In genomic region chr9:91119147-91119546, GRCh38 we compare ENCODE assay signal across 10 cellular contexts.
A peak's percentile ranks its signal among the peaks of the same experiment; 100 is the strongest.
DNase-seq lines count a peak whose midpoint lies in the region; ATAC-seq and TF ChIP-seq lines count a peak whose summit lies in the region.
"Had no signal": no experiment of that assay in that cellular context is flagged by ENCODE, and none has a peak within 500 bp of the region (broad histone marks: within the 10 kb centered on the region; RNA-seq: fewer than 3 reads in every experiment).

No MANE protein-coding gene starts in this region.

- TF ChIP-seq CTCF in mesothelial cell of epicardium (IDR thresholded peaks at IDR 0.05; ENCODE audit: unreplicated experiment) (no peak), adrenal gland (IDR thresholded peaks at IDR 0.05) (no peak)

- peak; percentile 55 for DNase-seq in NCI-H460 (ENCODE audit: extremely low read depth, low read depth)
- peak; percentile 49 for DNase-seq in epithelial cell of prostate (ENCODE audit: low read depth, low spot score)
- no peak for DNase-seq in mesothelial cell of epicardium (ENCODE audit: low spot score in 2 of 2, unreplicated experiment in 2 of 2)
- DNase-seq in HEK293T (ENCODE audit: extremely low spot score) = no peak
- DNase-seq in activated CD4-positive, alpha-beta memory T cell treated with anti-CD3 and anti-CD28 coated beads for 36 hours = no peak
- DNase-seq in adrenal gland = no peak
- DNase-seq: activated CD4-positive, alpha-beta T cell treated with anti-CD3 and anti-CD28 coated beads, Interleukin-2, amount 50 U/mL, for 4 hours had no signal

- peak overlapping the region; percentile 52 for H3K4me3 Mint-ChIP-seq in mesothelial cell of epicardium
- no peak overlapping the region for H3K4me3 Mint-ChIP-seq in activated CD4-positive, alpha-beta memory T cell treated with anti-CD3 and anti-CD28 coated beads for 36 hours

- peaks cover 5% of the 10 kb centered on the region for H3K36me3 Mint-ChIP-seq in mesothelial cell of epicardium
- no peaks in the 10 kb centered on the region for H3K36me3 Mint-ChIP-seq in activated CD4-positive, alpha-beta memory T cell treated with anti-CD3 and anti-CD28 coated beads for 36 hours

- CTCF ChIA-PET in HEK293T (lab: Yijun Ruan, JAX) = no interaction called here
- CTCF ChIA-PET in activated CD4-positive, alpha-beta memory T cell treated with anti-CD3 and anti-CD28 coated beads for 36 hours (lab: Charles Lee) = no interaction called here

- no peaks in the 10 kb centered on the region for H3K9me3 ChIP-seq in adrenal gland (replicated peaks in 1 of 3)

- H3K27me3 ChIP-seq in ACC112 (ENCODE audit: insufficient read depth, low read length) (no peaks in the 10 kb centered on the region), adrenal gland (no peaks in the 10 kb centered on the region)
- H3K27me3 ChIP-seq: BLaER1 treated with 17β-estradiol and CSF1 and Interleukin-3, amounts not matched to agents 10 nM and 100 nM had no signal

- peaks cover 26% of the 10 kb centered on the region for H3K4me1 Mint-ChIP-seq in mesothelial cell of epicardium
- peaks cover 15% of the 10 kb centered on the region for H3K4me1 Mint-ChIP-seq in activated CD4-positive, alpha-beta memory T cell treated with anti-CD3 and anti-CD28 coated beads for 36 hours (ENCODE audit: low read depth)

- H3K9me3 Mint-ChIP-seq in mesothelial cell of epicardium = peaks cover 27% of the 10 kb centered on the region
- peaks cover 4% of the 10 kb centered on the region for H3K9me3 Mint-ChIP-seq in activated CD4-positive, alpha-beta memory T cell treated with anti-CD3 and anti-CD28 coated beads for 36 hours

- H3K4me1 ChIP-seq in ACC112 (ENCODE audit: control insufficient read depth, insufficient read depth, low read length, unreplicated experiment) (peaks cover 38% of the 10 kb centered on the region), adrenal gland (replicated peaks in 1 of 2) (peaks cover 0 to 20% of the 10 kb centered on the region in 2 donors)
- H3K4me1 ChIP-seq: BLaER1 treated with 17β-estradiol and CSF1 and Interleukin-3, amounts not matched to agents 10 nM and 100 nM had no signal

- peak overlapping the region; percentile 71 for H2AFZ ChIP-seq in ACC112 (ENCODE audit: low read length, unreplicated experiment)

- H3K79me2 ChIP-seq in ACC112 (ENCODE audit: control insufficient read depth, insufficient read depth, low read length, unreplicated experiment) = no peaks in the 10 kb centered on the region

- POLR2A ChIA-PET in HEK293T (lab: Yijun Ruan, JAX) = no interaction called here
- POLR2A ChIA-PET in activated CD4-positive, alpha-beta memory T cell treated with anti-CD3 and anti-CD28 coated beads for 36 hours (lab: Charles Lee) = interaction anchor here (0.7 kb wide), 1 partner anchor 19 kb away, joined by 4 read pairs; no protein-coding TSS in a partner anchor

- intact Hi-C loops in activated CD4-positive, alpha-beta memory T cell treated with anti-CD3 and anti-CD28 coated beads for 36 hours (cut with micrococcal nuclease) = no loop called here
- intact Hi-C loops in adrenal gland (cut with DNase I) = no loop called here

- no peak for TF ChIP-seq POLR2A in adrenal gland (IDR thresholded peaks at IDR 0.05)

- H3K27ac Mint-ChIP-seq in mesothelial cell of epicardium = peak overlapping the region; percentile 48
- no peak overlapping the region for H3K27ac Mint-ChIP-seq in activated CD4-positive, alpha-beta memory T cell treated with anti-CD3 and anti-CD28 coated beads for 36 hours

- 64 to 72% (median 70%) methylated on average over 11 of the region's 11 CpGs for WGBS in adrenal gland, 4 donors

- H3K36me3 ChIP-seq in ACC112 (ENCODE audit: insufficient read depth, low read length) (no peaks in the 10 kb centered on the region), adrenal gland (replicated peaks in 1 of 2) (no peaks in the 10 kb centered on the region)

- no peaks in the 10 kb centered on the region for H3K27me3 Mint-ChIP-seq in mesothelial cell of epicardium (ENCODE audit: low read depth)
- H3K27me3 Mint-ChIP-seq in activated CD4-positive, alpha-beta memory T cell treated with anti-CD3 and anti-CD28 coated beads for 36 hours = peaks cover 32% of the 10 kb centered on the region

- H3K27ac ChIP-seq in ACC112 (ENCODE audit: low read depth, low read length) (peak overlapping the region; percentile 85), epithelial cell of prostate (peak overlapping the region; percentile 64), adrenal gland (no peak overlapping the region)
- H3K27ac ChIP-seq: BLaER1 treated with 17β-estradiol and CSF1 and Interleukin-3, amounts not matched to agents 10 nM and 100 nM had no signal

- no peak for ATAC-seq in GM21576 (IDR thresholded peaks at IDR 0.05; ENCODE audit: unreplicated experiment)

- H3K4me3 ChIP-seq in ACC112 (ENCODE audit: low read depth, low read length) (peak overlapping the region; percentile 61), adrenal gland (no peak overlapping the region)
- H3K4me3 ChIP-seq: BLaER1 treated with 17β-estradiol and CSF1 and Interleukin-3, amounts not matched to agents 10 nM and 100 nM had no signal

TF ChIP-seq in HEK293T, 16 proteins besides CTCF, POLR2A, EP300 and RAD21:
- TF ChIP-seq CTBP1 (IDR thresholded peaks at IDR 0.05; ENCODE audit: borderline replicate concordance) (no peak), FOXK2 (IDR thresholded peaks at IDR 0.05) (no peak), LEF1 (IDR thresholded peaks at IDR 0.05; ENCODE audit: borderline replicate concordance) (no peak), HDGF (IDR thresholded peaks at IDR 0.05; ENCODE audit: borderline replicate concordance) (no peak), TARDBP (IDR thresholded peaks at IDR 0.05) (no peak), FOXA1 (IDR thresholded peaks at IDR 0.05) (no peak), SP1 (IDR thresholded peaks at IDR 0.05) (no peak), BHLHE40 (IDR thresholded peaks at IDR 0.05; ENCODE audit: borderline replicate concordance) (no peak), ELF4 (IDR thresholded peaks at IDR 0.05) (no peak), L3MBTL2 (conservative IDR thresholded peaks at IDR 0.05) (no peak), ZNF384 (IDR thresholded peaks at IDR 0.05) (no peak), PKNOX1 (IDR thresholded peaks at IDR 0.05) (no peak), SUZ12 (IDR thresholded peaks at IDR 0.05) (no peak), ARNT (IDR thresholded peaks at IDR 0.05) (no peak), NFRKB (IDR thresholded peaks at IDR 0.05) (no peak), FOXM1 (IDR thresholded peaks at IDR 0.05; ENCODE audit: borderline replicate concordance) (no peak)

Comparison
In these comparisons a context has a peak if more than half of its experiments do, and no peak if none do; other contexts are left out.
1. H3K27ac ChIP-seq: peak in ACC112 (single experiment) and epithelial cell of prostate (single experiment); none in adrenal gland (0 of 5).
2. DNase-seq: peak in NCI-H460 (single experiment) and epithelial cell of prostate (single experiment); none in mesothelial cell of epicardium (0 of 2), HEK293T (single experiment), activated CD4-positive, alpha-beta memory T cell treated with anti-CD3 and anti-CD28 coated beads for 36 hours (single experiment) and adrenal gland (0 of 7).